4 cellular contexts compared by ENCODE assay signal in the genomic region with DNA sequence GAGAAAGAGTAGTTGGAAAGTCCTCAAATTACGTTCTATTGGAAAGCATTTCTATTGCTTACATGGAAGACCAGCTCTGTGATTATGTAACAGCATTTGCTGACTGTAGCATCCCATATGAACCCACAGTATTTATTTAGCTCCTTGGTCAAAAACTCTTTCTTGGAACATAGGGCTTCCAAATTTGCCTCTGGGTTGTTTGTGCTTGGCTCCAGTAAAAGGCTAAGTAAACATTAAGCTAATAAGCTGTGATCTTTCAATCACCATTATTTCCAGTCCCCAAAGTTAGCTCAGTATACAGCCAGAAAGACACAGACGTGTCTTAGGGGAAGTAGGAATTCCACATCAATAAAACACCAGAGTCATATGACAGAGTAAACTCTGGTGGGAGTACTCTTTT.
"Had no signal": no experiment of that assay in that cellular context is flagged by ENCODE, and none has a peak within 500 bp of the region (broad histone marks: within the 10 kb centered on the region; RNA-seq: fewer than 3 reads in every experiment).

No MANE protein-coding gene starts in this region.

- H3K4me3 ChIP-seq: GM23338 had no signal

- H3K4me2 ChIP-seq: GM23338 had no signal

- DNase-seq: H9, HCEC 1CT, IMR-90 had no signal
